In the genomic region with DNA sequence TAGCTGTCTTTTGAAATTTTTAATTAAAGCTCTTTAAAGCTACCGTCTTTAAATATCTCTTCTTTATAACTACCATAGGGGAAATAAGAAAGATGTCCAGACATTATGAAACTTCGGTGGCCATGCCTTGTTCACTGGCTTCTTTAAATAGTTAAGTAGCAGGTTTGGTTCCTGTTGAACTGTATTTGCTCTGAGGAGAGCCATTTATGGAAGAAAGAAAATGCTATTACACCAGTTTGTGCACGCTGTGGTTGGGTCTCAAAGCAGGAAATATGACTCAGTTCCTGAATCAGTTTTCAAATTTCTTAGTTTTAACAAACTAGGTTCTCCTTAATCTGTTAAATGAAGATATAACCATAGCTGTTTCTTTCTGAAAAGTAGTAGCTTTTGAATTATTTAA, we compare ENCODE assay signal across 8 cellular contexts. TPM values are rescaled to one million over a fixed set of nuclear protein-coding genes. Genes with fewer than 3 reads are reported as not detected.
DNase-seq lines count a peak whose midpoint lies in the region; ATAC-seq and TF ChIP-seq lines count a peak whose summit lies in the region.

No MANE protein-coding gene starts in this region.

- H3K36me3 ChIP-seq in Peyer's patch, result peaks cover 0 to 77% (median 0%) of the 10 kb centered on the region in 3 donors
- H3K36me3 ChIP-seq in mesodermal cell (ENCODE audit: control insufficient read depth, insufficient read depth, low read length), result peaks cover 97% of the 10 kb centered on the region

- H3K4me1 ChIP-seq in Peyer's patch, result peaks cover 7 to 45% (median 14%) of the 10 kb centered on the region in 4 donors
- peaks cover 21% of the 10 kb centered on the region for H3K4me1 ChIP-seq in mesodermal cell (ENCODE audit: control insufficient read depth, insufficient read depth, low read length, poor library complexity, severe bottlenecking)

- H3K4me3 ChIP-seq in Peyer's patch, result peak overlapping the region in 1 of 4 donors; percentile 6
- H3K4me3 ChIP-seq in cardiac fibroblast (replicated peaks in 1 of 2; ENCODE audit: low read depth in 2 of 2, low read length in 2 of 2), result no peak overlapping the region
- H3K4me3 ChIP-seq in mesodermal cell (ENCODE audit: extremely low read depth, insufficient read depth, low read length, poor library complexity, severe bottlenecking), result no peak overlapping the region

- H3K27me3 ChIP-seq in Peyer's patch, result no peaks in the 10 kb centered on the region

- H3K27ac ChIP-seq in 22Rv1 (peak overlapping the region; percentile 36), Peyer's patch (peak overlapping the region; percentile 41 to 62 (median 44)), mesodermal cell (ENCODE audit: low read depth, low read length, severe bottlenecking) (peak overlapping the region; percentile 37)

- H3K9me3 ChIP-seq in Peyer's patch (no peaks in the 10 kb centered on the region), mesodermal cell (ENCODE audit: control insufficient read depth, low read length) (no peaks in the 10 kb centered on the region)

- no peak for TF ChIP-seq POLR2A in Peyer's patch (IDR thresholded peaks at IDR 0.05)
- TF ChIP-seq POLR2A in erythroblast (IDR thresholded peaks at IDR 0.05; ENCODE audit: low read length), result no peak

- ATAC-seq in GM18511 (IDR thresholded peaks at IDR 0.05; ENCODE audit: unreplicated experiment), result peak; percentile 89
- ATAC-seq in HG02970 (IDR thresholded peaks at IDR 0.05; ENCODE audit: low FRiP score, unreplicated experiment), result peak; percentile 61

- 60 to 100% methylated on average over 1 of the region's 3 CpGs for WGBS in mesodermal cell (ENCODE audit: insufficient coverage in 2 of 2), 2 experiments

- TF ChIP-seq CTCF in 22Rv1 (IDR thresholded peaks at IDR 0.05) (no peak), Peyer's patch (IDR thresholded peaks at IDR 0.05) (no peak), cardiac fibroblast (IDR thresholded peaks at IDR 0.05; ENCODE audit: low read depth, low read length) (no peak)

- DNase-seq in Peyer's patch (peak in 1 of 3 donors; percentile 32), cardiac fibroblast (ENCODE audit: low read depth in 2 of 2) (peak; percentile 86 to 89), mesenteric fat pad (ENCODE audit: low spot score) (no peak), erythroblast (lab: John Stamatoyannopoulos, UW) (no peak)

RNA-seq across cellular contexts. Expression of gene ARPC2, which starts 12.2 kb away (rescaled TPM):
- 100 to 1,000 TPM; 210 to 284 (median 246) TPM for total RNA-seq in Peyer's patch
- polyA plus RNA-seq in mesodermal cell (2013, experiment 1 of 2), result 418 TPM
- 394 TPM for polyA plus RNA-seq in mesodermal cell (2013, experiment 2 of 2)
- total RNA-seq in mesenteric fat pad, result 323 TPM

RNA-seq across cellular contexts. Expression of gene GPBAR1, which starts 31.6 kb away (rescaled TPM):
- 1 to 10 TPM; 3.3 to 7.0 (median 3.9) TPM for total RNA-seq in Peyer's patch
- 4.7 TPM for polyA plus RNA-seq in mesodermal cell (2013, experiment 1 of 2)
- polyA plus RNA-seq in mesodermal cell (2013, experiment 2 of 2), result 6.3 TPM
- 34.8 TPM for total RNA-seq in mesenteric fat pad

RNA-seq across cellular contexts. Expression of gene AAMP, which starts 40.7 kb away (rescaled TPM):
- total RNA-seq in Peyer's patch (100 to 1,000 TPM in 3 of 4 donors, 10 to 100 TPM in 1; 91.8 to 151 (median 115) TPM), mesenteric fat pad (89.7 TPM)
- polyA plus RNA-seq in mesodermal cell (2013, experiment 1 of 2), result 69.8 TPM
- polyA plus RNA-seq in mesodermal cell (2013, experiment 2 of 2), result 59.2 TPM

RNA-seq across cellular contexts. Expression of gene PNKD, which starts 41.1 kb away (rescaled TPM):
- total RNA-seq in Peyer's patch, result 100 to 1,000 TPM in 1 of 4 donors, 10 to 100 TPM in 3; 63.9 to 690 (median 70.4) TPM
- 51.7 TPM for polyA plus RNA-seq in mesodermal cell (2013, experiment 1 of 2)
- polyA plus RNA-seq in mesodermal cell (2013, experiment 2 of 2), result 50.0 TPM
- total RNA-seq in mesenteric fat pad, result 51.5 TPM

Comparison
In these comparisons a context has a peak if more than half of its experiments do, and no peak if none do; other contexts are left out.
1. DNase-seq: peak in cardiac fibroblast (2 of 2); none in mesenteric fat pad (single experiment) and erythroblast (0 of 2).
2. Peak in every context shown above with its lines, with median percentiles within 50 percentile points of each other: H3K27ac ChIP-seq.